ENCODE assay signal across 2 cellular contexts in the genomic region with DNA sequence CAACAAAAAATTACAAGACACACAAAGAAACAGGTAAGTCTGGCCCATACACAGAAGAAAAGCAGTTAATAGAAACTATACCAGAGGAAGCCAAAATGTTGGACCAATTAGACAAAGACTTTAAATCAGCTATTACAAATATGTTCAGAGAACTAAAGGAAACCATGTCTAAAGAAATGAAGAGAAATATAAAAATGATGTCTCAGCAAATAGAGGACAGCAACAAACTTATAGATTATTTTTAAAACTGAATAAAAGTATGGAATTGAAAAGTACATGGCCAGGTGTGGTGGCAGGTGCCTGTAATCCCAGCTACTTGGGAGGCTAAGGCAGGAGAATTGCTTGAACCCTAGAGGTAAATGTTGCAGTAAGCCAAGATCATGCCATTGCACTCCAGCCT.
A peak's percentile ranks its signal among the peaks of the same experiment; 100 is the strongest.
TF ChIP-seq lines count a peak whose summit lies in the region.

No MANE protein-coding gene starts in this region.

TF ChIP-seq in HEK293, 187 proteins besides CTCF, POLR2A, EP300 and RAD21:
- TF ChIP-seq, protein P1, sequence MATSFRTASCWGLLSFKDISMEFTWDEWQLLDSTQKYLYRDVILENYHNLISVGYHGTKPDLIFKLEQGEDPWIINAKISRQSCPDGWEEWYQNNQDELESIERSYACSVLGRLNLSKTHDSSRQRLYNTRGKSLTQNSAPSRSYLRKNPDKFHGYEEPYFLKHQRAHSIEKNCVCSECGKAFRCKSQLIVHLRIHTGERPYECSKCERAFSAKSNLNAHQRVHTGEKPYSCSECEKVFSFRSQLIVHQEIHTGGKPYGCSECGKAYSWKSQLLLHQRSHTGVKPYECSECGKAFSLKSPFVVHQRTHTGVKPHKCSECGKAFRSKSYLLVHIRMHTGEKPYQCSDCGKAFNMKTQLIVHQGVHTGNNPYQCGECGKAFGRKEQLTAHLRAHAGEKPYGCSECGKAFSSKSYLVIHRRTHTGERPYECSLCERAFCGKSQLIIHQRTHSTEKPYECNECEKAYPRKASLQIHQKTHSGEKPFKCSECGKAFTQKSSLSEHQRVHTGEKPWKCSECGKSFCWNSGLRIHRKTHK (tag by site-specific recombination; IDR thresholded peaks at IDR 0.05) = 0 out of 2 replicates have a peak, but pooled peaks have one; percentile 56
- TF ChIP-seq, protein P2, sequence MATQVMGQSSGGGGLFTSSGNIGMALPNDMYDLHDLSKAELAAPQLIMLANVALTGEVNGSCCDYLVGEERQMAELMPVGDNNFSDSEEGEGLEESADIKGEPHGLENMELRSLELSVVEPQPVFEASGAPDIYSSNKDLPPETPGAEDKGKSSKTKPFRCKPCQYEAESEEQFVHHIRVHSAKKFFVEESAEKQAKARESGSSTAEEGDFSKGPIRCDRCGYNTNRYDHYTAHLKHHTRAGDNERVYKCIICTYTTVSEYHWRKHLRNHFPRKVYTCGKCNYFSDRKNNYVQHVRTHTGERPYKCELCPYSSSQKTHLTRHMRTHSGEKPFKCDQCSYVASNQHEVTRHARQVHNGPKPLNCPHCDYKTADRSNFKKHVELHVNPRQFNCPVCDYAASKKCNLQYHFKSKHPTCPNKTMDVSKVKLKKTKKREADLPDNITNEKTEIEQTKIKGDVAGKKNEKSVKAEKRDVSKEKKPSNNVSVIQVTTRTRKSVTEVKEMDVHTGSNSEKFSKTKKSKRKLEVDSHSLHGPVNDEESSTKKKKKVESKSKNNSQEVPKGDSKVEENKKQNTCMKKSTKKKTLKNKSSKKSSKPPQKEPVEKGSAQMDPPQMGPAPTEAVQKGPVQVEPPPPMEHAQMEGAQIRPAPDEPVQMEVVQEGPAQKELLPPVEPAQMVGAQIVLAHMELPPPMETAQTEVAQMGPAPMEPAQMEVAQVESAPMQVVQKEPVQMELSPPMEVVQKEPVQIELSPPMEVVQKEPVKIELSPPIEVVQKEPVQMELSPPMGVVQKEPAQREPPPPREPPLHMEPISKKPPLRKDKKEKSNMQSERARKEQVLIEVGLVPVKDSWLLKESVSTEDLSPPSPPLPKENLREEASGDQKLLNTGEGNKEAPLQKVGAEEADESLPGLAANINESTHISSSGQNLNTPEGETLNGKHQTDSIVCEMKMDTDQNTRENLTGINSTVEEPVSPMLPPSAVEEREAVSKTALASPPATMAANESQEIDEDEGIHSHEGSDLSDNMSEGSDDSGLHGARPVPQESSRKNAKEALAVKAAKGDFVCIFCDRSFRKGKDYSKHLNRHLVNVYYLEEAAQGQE (tag by site-specific recombination; IDR thresholded peaks at IDR 0.05) = no peak
- no peak for TF ChIP-seq MZF1 (tag by site-specific recombination; IDR thresholded peaks at IDR 0.05; ENCODE audit: borderline replicate concordance)

TF ChIP-seq in K562, 482 proteins besides CTCF, POLR2A, EP300 and RAD21 (continued from another document):
- TF ChIP-seq, protein P3, sequence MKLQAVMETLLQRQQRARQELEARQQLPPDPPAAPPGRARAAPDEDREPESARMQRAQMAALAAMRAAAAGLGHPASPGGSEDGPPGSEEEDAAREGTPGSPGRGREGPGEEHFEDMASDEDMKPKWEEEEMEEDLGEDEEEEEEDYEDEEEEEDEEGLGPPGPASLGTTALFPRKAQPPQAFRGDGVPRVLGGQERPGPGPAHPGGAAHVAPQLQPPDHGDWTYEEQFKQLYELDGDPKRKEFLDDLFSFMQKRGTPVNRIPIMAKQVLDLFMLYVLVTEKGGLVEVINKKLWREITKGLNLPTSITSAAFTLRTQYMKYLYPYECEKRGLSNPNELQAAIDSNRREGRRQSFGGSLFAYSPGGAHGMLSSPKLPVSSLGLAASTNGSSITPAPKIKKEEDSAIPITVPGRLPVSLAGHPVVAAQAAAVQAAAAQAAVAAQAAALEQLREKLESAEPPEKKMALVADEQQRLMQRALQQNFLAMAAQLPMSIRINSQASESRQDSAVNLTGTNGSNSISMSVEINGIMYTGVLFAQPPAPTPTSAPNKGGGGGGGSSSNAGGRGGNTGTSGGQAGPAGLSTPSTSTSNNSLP (IDR thresholded peaks at IDR 0.05; ENCODE audit: borderline replicate concordance, low read depth, low read length) = no peak
- TF ChIP-seq, protein P4, sequence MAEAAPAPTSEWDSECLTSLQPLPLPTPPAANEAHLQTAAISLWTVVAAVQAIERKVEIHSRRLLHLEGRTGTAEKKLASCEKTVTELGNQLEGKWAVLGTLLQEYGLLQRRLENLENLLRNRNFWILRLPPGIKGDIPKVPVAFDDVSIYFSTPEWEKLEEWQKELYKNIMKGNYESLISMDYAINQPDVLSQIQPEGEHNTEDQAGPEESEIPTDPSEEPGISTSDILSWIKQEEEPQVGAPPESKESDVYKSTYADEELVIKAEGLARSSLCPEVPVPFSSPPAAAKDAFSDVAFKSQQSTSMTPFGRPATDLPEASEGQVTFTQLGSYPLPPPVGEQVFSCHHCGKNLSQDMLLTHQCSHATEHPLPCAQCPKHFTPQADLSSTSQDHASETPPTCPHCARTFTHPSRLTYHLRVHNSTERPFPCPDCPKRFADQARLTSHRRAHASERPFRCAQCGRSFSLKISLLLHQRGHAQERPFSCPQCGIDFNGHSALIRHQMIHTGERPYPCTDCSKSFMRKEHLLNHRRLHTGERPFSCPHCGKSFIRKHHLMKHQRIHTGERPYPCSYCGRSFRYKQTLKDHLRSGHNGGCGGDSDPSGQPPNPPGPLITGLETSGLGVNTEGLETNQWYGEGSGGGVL (CRISPR knock-in tag; IDR thresholded peaks at IDR 0.05) = no peak
- TF ChIP-seq ZFX (CRISPR knock-in tag; IDR thresholded peaks at IDR 0.05) (no peak), ZNF584 (CRISPR knock-in tag; IDR thresholded peaks at IDR 0.05; ENCODE audit: low read depth) (no peak), ZC3H11A (IDR thresholded peaks at IDR 0.05; ENCODE audit: low read depth, low read length) (no peak), ZNF316 (IDR thresholded peaks at IDR 0.05) (peak; percentile 86)
